Comparison of ENCODE assay signal across 8 cellular contexts in genomic region chr9:114155967-114156294, GRCh38. TPM values are rescaled to one million over a fixed set of nuclear protein-coding genes. Genes with fewer than 3 reads are reported as not detected.
A peak's percentile ranks its signal among the peaks of the same experiment; 100 is the strongest.
DNase-seq lines count a peak whose midpoint lies in the region; ATAC-seq, FAIRE-seq and TF ChIP-seq lines count a peak whose summit lies in the region.

No MANE protein-coding gene starts in this region.

- intact Hi-C loops in breast epithelium (cut with DNase I; ENCODE audit: low total_unique reads) = loop anchor here (5.0 kb wide), 1 partner anchor 136 kb away; no protein-coding TSS in a partner anchor

- FAIRE-seq in GM12892 (lab: Jason Lieb, UNC) (no peak), RCC 7860 (lab: Jason Lieb, UNC) (no peak)

- H3K4me1 ChIP-seq in breast epithelium (peaks cover 0 to 6% of the 10 kb centered on the region in 2 donors), mesodermal cell (ENCODE audit: control insufficient read depth, insufficient read depth, low read length, poor library complexity, severe bottlenecking) (peaks cover 27% of the 10 kb centered on the region), upper lobe of left lung (peaks cover 23 to 39% (median 24%) of the 10 kb centered on the region in 4 donors)

- H3K27ac ChIP-seq in breast epithelium (peak overlapping the region; percentile 57 to 75), mesodermal cell (ENCODE audit: low read depth, low read length, severe bottlenecking) (no peak overlapping the region), upper lobe of left lung (peak overlapping the region; percentile 49 to 83 (median 64))

- no peak for TF ChIP-seq CTCF in breast epithelium (IDR thresholded peaks at IDR 0.05)
- no peak for TF ChIP-seq CTCF in upper lobe of left lung (IDR thresholded peaks at IDR 0.05)

- H3K36me3 ChIP-seq in breast epithelium = no peaks in the 10 kb centered on the region
- H3K36me3 ChIP-seq in mesodermal cell (ENCODE audit: control insufficient read depth, insufficient read depth, low read length) = peaks cover 19% of the 10 kb centered on the region
- no peaks in the 10 kb centered on the region for H3K36me3 ChIP-seq in upper lobe of left lung

- 0% methylated on average over 18 to 22 of the region's 41 CpGs for WGBS in mesodermal cell (ENCODE audit: insufficient coverage in 2 of 2), 2 experiments
- WGBS in upper lobe of left lung, 2 donors = 0 to 2% methylated on average over 4 to 12 of the region's 41 CpGs

- peaks cover 0 to 15% of the 10 kb centered on the region in 2 donors for H3K27me3 ChIP-seq in breast epithelium
- H3K27me3 ChIP-seq in upper lobe of left lung = peaks cover 0 to 29% (median 15%) of the 10 kb centered on the region in 4 donors

- ATAC-seq in upper lobe of left lung (ENCODE audit: low FRiP score in 2 of 2) (no peak), HG02870 (IDR thresholded peaks at IDR 0.05; ENCODE audit: unreplicated experiment) (no peak)

- peak; percentile 61 for DNase-seq in activated CD8-positive, alpha-beta memory T cell treated with anti-CD3 and anti-CD28 coated beads, Interleukin-2, amount 50 U/mL, for 48 hours
- no peak for DNase-seq in activated CD8-positive, alpha-beta memory T cell treated with anti-CD3 and anti-CD28 coated beads, Interleukin-2, amount 50 U/mL, for 4 hours
- no peak for DNase-seq in breast epithelium (ENCODE audit: low spot score in 2 of 2)
- DNase-seq in upper lobe of left lung = peak in 1 of 2 donors; percentile 86
- no peak for DNase-seq in GM12892 (ENCODE audit: insufficient read length)
- no peak for DNase-seq in RCC 7860 (ENCODE audit: low spot score)

- no peak for TF ChIP-seq POLR2A in breast epithelium (IDR thresholded peaks at IDR 0.05)
- TF ChIP-seq POLR2A in upper lobe of left lung (IDR thresholded peaks at IDR 0.05) = no peak
- TF ChIP-seq POLR2A in GM12892 (IDR thresholded peaks at IDR 0.05; ENCODE audit: low read depth, low read length) = no peak

- H3K4me3 ChIP-seq in breast epithelium (peak overlapping the region; percentile 52 to 90 (median 66)), mesodermal cell (ENCODE audit: extremely low read depth, insufficient read depth, low read length, poor library complexity, severe bottlenecking) (peak overlapping the region; percentile 64), upper lobe of left lung (peak overlapping the region; percentile 47 to 61 (median 55))

- TF ChIP-seq EP300 in upper lobe of left lung (IDR thresholded peaks at IDR 0.05) = no peak

- H3K9me3 ChIP-seq in breast epithelium (no peaks in the 10 kb centered on the region), mesodermal cell (ENCODE audit: control insufficient read depth, low read length) (no peaks in the 10 kb centered on the region), upper lobe of left lung (no peaks in the 10 kb centered on the region)

RNA-seq across cellular contexts. Expression of gene COL27A1, which starts 0.6 kb away (rescaled TPM):
- 10 to 100 TPM in 1 of 3 donors, 1 to 10 TPM in 2; 3.5 to 22.0 (median 6.7) TPM for total RNA-seq in breast epithelium
- 39.0 TPM for polyA plus RNA-seq in mesodermal cell (2013, experiment 1 of 2)
- 31.8 TPM for polyA plus RNA-seq in mesodermal cell (2013, experiment 2 of 2)
- 10 to 100 TPM in 3 of 6 donors, 1 to 10 TPM in 3; 4.0 to 55.5 (median 9.2) TPM for total RNA-seq in upper lobe of left lung
- not detected for polyA plus RNA-seq in GM12892 (2012; ENCODE audit: missing spikeins)

RNA-seq across cellular contexts. Expression of gene KIF12, which starts 56.8 kb away (rescaled TPM):
- 10 to 100 TPM in 2 of 3 donors, not detected in 1; 14.4 to 34.4 TPM for total RNA-seq in breast epithelium
- polyA plus RNA-seq in mesodermal cell (2013, experiment 1 of 2) = 1.00 TPM
- 0.71 TPM for polyA plus RNA-seq in mesodermal cell (2013, experiment 2 of 2)
- total RNA-seq in upper lobe of left lung = 10 to 100 TPM in 1 of 6 donors, 1 to 10 TPM in 5; 2.3 to 16.8 (median 4.4) TPM
- not detected for polyA plus RNA-seq in GM12892 (2012; ENCODE audit: missing spikeins)
